ENCODE assay signal across 1 cellular context in genomic region chr3:4643904-4644547, GRCh38.
TF ChIP-seq lines count a peak whose summit lies in the region.

No MANE protein-coding gene starts in this region.

TF ChIP-seq in K562, 482 proteins besides CTCF, POLR2A, EP300 and RAD21 (continued from another document and continues in another):
- no peak for TF ChIP-seq SAFB2 (IDR thresholded peaks at IDR 0.05; ENCODE audit: borderline replicate concordance, low read depth, low read length, severe bottlenecking)
- TF ChIP-seq, protein P1, sequence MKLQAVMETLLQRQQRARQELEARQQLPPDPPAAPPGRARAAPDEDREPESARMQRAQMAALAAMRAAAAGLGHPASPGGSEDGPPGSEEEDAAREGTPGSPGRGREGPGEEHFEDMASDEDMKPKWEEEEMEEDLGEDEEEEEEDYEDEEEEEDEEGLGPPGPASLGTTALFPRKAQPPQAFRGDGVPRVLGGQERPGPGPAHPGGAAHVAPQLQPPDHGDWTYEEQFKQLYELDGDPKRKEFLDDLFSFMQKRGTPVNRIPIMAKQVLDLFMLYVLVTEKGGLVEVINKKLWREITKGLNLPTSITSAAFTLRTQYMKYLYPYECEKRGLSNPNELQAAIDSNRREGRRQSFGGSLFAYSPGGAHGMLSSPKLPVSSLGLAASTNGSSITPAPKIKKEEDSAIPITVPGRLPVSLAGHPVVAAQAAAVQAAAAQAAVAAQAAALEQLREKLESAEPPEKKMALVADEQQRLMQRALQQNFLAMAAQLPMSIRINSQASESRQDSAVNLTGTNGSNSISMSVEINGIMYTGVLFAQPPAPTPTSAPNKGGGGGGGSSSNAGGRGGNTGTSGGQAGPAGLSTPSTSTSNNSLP (IDR thresholded peaks at IDR 0.05; ENCODE audit: borderline replicate concordance, low read depth, low read length), result no peak; the same call in 1 of the 2 replicates
- peak; percentile 93 for TF ChIP-seq LEF1 (IDR thresholded peaks at IDR 0.05)
- peak; percentile 57 for TF ChIP-seq TAF9B (IDR thresholded peaks at IDR 0.05; ENCODE audit: partially characterized antibody)
- peak; percentile 50; the same call in 1 of the 2 replicates for TF ChIP-seq MEF2A (IDR thresholded peaks at IDR 0.05; ENCODE audit: control insufficient read depth, low read depth, low read length)
- TF ChIP-seq NR2C2 (CRISPR knock-in tag; IDR thresholded peaks at IDR 0.05), result no peak
- peak; percentile 67; the same call in 1 of the 2 replicates for TF ChIP-seq NR2C2 (tag; IDR thresholded peaks at IDR 0.05)
- TF ChIP-seq LARP7 (IDR thresholded peaks at IDR 0.05), result no peak
- TF ChIP-seq NCOA4 (IDR thresholded peaks at IDR 0.05; ENCODE audit: partially characterized antibody), result peak; percentile 48
- peak in 1 of 2 experiments; percentile 85 for TF ChIP-seq AFF1 (IDR thresholded peaks at IDR 0.05; ENCODE audit: low read depth in 1 of 2, partially characterized antibody in 2 of 2)
- no peak for TF ChIP-seq ZNF354B (CRISPR knock-in tag; IDR thresholded peaks at IDR 0.05)
- TF ChIP-seq, protein P2, sequence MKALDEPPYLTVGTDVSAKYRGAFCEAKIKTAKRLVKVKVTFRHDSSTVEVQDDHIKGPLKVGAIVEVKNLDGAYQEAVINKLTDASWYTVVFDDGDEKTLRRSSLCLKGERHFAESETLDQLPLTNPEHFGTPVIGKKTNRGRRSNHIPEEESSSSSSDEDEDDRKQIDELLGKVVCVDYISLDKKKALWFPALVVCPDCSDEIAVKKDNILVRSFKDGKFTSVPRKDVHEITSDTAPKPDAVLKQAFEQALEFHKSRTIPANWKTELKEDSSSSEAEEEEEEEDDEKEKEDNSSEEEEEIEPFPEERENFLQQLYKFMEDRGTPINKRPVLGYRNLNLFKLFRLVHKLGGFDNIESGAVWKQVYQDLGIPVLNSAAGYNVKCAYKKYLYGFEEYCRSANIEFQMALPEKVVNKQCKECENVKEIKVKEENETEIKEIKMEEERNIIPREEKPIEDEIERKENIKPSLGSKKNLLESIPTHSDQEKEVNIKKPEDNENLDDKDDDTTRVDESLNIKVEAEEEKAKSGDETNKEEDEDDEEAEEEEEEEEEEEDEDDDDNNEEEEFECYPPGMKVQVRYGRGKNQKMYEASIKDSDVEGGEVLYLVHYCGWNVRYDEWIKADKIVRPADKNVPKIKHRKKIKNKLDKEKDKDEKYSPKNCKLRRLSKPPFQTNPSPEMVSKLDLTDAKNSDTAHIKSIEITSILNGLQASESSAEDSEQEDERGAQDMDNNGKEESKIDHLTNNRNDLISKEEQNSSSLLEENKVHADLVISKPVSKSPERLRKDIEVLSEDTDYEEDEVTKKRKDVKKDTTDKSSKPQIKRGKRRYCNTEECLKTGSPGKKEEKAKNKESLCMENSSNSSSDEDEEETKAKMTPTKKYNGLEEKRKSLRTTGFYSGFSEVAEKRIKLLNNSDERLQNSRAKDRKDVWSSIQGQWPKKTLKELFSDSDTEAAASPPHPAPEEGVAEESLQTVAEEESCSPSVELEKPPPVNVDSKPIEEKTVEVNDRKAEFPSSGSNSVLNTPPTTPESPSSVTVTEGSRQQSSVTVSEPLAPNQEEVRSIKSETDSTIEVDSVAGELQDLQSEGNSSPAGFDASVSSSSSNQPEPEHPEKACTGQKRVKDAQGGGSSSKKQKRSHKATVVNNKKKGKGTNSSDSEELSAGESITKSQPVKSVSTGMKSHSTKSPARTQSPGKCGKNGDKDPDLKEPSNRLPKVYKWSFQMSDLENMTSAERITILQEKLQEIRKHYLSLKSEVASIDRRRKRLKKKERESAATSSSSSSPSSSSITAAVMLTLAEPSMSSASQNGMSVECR (CRISPR knock-in tag; IDR thresholded peaks at IDR 0.05), result no peak
- TF ChIP-seq, protein P3, sequence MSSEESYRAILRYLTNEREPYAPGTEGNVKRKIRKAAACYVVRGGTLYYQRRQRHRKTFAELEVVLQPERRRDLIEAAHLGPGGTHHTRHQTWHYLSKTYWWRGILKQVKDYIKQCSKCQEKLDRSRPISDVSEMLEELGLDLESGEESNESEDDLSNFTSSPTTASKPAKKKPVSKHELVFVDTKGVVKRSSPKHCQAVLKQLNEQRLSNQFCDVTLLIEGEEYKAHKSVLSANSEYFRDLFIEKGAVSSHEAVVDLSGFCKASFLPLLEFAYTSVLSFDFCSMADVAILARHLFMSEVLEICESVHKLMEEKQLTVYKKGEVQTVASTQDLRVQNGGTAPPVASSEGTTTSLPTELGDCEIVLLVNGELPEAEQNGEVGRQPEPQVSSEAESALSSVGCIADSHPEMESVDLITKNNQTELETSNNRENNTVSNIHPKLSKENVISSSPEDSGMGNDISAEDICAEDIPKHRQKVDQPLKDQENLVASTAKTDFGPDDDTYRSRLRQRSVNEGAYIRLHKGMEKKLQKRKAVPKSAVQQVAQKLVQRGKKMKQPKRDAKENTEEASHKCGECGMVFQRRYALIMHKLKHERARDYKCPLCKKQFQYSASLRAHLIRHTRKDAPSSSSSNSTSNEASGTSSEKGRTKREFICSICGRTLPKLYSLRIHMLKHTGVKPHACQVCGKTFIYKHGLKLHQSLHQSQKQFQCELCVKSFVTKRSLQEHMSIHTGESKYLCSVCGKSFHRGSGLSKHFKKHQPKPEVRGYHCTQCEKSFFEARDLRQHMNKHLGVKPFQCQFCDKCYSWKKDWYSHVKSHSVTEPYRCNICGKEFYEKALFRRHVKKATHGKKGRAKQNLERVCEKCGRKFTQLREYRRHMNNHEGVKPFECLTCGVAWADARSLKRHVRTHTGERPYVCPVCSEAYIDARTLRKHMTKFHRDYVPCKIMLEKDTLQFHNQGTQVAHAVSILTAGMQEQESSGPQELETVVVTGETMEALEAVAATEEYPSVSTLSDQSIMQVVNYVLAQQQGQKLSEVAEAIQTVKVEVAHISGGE (CRISPR knock-in tag; IDR thresholded peaks at IDR 0.05), result peak in 1 of 3 experiments; percentile 47; a peak in 1 of 6 replicates
- TF ChIP-seq, protein P4, sequence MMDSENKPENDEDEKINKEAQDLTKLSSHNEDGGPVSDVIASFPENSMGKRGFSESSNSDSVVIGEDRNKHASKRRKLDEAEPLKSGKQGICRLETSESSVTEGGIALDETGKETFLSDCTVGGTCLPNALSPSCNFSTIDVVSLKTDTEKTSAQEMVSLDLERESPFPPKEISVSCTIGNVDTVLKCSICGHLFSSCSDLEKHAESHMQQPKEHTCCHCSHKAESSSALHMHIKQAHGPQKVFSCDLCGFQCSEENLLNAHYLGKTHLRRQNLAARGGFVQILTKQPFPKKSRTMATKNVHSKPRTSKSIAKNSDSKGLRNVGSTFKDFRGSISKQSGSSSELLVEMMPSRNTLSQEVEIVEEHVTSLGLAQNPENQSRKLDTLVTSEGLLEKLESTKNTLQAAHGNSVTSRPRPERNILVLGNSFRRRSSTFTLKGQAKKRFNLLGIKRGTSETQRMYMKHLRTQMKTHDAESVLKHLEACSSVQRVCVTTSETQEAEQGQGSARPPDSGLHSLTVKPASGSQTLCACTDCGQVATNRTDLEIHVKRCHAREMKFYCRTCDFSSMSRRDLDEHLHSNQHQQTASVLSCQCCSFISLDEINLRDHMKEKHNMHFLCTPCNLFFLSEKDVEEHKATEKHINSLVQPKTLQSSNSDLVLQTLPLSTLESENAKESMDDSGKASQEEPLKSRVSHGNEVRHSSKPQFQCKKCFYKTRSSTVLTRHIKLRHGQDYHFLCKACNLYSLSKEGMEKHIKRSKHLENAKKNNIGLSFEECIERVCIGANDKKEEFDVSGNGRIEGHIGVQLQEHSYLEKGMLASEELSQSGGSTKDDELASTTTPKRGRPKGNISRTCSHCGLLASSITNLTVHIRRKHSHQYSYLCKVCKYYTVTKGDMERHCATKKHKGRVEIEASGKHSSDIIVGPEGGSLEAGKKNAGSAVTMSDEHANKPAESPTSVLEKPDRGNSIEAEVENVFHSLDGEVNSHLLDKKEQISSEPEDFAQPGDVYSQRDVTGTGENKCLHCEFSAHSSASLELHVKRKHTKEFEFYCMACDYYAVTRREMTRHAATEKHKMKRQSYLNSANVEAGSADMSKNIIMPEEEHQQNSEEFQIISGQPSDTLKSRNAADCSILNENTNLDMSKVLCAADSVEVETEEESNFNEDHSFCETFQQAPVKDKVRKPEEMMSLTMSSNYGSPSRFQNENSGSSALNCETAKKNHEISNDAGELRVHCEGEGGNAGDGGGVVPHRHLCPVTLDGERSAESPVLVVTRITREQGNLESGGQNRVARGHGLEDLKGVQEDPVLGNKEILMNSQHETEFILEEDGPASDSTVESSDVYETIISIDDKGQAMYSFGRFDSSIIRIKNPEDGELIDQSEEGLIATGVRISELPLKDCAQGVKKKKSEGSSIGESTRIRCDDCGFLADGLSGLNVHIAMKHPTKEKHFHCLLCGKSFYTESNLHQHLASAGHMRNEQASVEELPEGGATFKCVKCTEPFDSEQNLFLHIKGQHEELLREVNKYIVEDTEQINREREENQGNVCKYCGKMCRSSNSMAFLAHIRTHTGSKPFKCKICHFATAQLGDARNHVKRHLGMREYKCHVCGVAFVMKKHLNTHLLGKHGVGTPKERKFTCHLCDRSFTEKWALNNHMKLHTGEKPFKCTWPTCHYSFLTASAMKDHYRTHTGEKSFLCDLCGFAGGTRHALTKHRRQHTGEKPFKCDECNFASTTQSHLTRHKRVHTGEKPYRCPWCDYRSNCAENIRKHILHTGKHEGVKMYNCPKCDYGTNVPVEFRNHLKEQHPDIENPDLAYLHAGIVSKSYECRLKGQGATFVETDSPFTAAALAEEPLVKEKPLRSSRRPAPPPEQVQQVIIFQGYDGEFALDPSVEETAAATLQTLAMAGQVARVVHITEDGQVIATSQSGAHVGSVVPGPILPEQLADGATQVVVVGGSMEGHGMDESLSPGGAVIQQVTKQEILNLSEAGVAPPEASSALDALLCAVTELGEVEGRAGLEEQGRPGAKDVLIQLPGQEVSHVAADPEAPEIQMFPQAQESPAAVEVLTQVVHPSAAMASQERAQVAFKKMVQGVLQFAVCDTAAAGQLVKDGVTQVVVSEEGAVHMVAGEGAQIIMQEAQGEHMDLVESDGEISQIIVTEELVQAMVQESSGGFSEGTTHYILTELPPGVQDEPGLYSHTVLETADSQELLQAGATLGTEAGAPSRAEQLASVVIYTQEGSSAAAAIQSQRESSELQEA (IDR thresholded peaks at IDR 0.05; ENCODE audit: low read depth), result no peak
- TF ChIP-seq ZNF140 (CRISPR knock-in tag; IDR thresholded peaks at IDR 0.05), result no peak
- TF ChIP-seq NCOA1 (IDR thresholded peaks at IDR 0.05; ENCODE audit: low read depth), result peak; percentile 90
- peak; percentile 89 for TF ChIP-seq CXXC5 (CRISPR knock-in tag; IDR thresholded peaks at IDR 0.05)
- TF ChIP-seq C11orf30 (IDR thresholded peaks at IDR 0.05; ENCODE audit: low read depth), result peak; percentile 12; the same call in 1 of the 2 replicates
- TF ChIP-seq, protein P5, sequence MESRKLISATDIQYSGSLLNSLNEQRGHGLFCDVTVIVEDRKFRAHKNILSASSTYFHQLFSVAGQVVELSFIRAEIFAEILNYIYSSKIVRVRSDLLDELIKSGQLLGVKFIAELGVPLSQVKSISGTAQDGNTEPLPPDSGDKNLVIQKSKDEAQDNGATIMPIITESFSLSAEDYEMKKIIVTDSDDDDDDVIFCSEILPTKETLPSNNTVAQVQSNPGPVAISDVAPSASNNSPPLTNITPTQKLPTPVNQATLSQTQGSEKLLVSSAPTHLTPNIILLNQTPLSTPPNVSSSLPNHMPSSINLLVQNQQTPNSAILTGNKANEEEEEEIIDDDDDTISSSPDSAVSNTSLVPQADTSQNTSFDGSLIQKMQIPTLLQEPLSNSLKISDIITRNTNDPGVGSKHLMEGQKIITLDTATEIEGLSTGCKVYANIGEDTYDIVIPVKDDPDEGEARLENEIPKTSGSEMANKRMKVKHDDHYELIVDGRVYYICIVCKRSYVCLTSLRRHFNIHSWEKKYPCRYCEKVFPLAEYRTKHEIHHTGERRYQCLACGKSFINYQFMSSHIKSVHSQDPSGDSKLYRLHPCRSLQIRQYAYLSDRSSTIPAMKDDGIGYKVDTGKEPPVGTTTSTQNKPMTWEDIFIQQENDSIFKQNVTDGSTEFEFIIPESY (CRISPR knock-in tag; IDR thresholded peaks at IDR 0.05), result peak; percentile 63
- peak; percentile 94 for TF ChIP-seq HDAC3 (IDR thresholded peaks at IDR 0.05; ENCODE audit: borderline replicate concordance, partially characterized antibody)
- TF ChIP-seq, protein P6, sequence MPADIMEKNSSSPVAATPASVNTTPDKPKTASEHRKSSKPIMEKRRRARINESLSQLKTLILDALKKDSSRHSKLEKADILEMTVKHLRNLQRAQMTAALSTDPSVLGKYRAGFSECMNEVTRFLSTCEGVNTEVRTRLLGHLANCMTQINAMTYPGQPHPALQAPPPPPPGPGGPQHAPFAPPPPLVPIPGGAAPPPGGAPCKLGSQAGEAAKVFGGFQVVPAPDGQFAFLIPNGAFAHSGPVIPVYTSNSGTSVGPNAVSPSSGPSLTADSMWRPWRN (IDR thresholded peaks at IDR 0.05; ENCODE audit: low read depth), result peak; percentile 83
- TF ChIP-seq, protein P7, sequence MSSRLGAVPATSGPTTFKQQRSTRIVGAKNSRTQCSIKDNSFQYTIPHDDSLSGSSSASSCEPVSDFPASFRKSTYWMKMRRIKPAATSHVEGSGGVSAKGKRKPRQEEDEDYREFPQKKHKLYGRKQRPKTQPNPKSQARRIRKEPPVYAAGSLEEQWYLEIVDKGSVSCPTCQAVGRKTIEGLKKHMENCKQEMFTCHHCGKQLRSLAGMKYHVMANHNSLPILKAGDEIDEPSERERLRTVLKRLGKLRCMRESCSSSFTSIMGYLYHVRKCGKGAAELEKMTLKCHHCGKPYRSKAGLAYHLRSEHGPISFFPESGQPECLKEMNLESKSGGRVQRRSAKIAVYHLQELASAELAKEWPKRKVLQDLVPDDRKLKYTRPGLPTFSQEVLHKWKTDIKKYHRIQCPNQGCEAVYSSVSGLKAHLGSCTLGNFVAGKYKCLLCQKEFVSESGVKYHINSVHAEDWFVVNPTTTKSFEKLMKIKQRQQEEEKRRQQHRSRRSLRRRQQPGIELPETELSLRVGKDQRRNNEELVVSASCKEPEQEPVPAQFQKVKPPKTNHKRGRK (tag; IDR thresholded peaks at IDR 0.05), result no peak
- peak; percentile 91 for TF ChIP-seq NFIC (IDR thresholded peaks at IDR 0.05)
- peak; percentile 67 for TF ChIP-seq NEUROD1 (IDR thresholded peaks at IDR 0.05; ENCODE audit: borderline replicate concordance, low read depth, low read length, partially characterized antibody)
